14 cellular contexts compared by ENCODE assay signal in the genomic region with DNA sequence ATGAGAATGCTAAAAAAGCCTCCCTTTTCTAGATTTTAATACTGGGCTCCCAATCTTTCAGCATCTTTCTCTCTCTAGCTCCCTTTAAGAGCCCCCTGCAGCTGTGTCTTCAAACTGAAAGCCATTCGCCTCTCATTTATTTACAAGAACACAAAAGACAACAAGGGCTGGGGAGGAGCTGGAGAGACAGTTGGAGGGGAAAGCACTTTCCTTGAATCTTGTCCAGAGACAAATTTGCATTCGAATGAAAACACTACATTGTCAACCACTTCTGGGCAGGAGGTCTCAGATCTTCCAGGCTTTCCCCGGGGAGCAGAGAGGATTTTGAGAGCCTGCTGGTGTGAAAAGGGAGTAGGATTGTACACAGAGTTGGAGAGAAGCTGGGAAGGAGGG.
DNase-seq lines count a peak whose midpoint lies in the region; ATAC-seq and TF ChIP-seq lines count a peak whose summit lies in the region.
"Had no signal": no experiment of that assay in that cellular context is flagged by ENCODE, and none has a peak within 500 bp of the region (broad histone marks: within the 10 kb centered on the region; RNA-seq: fewer than 3 reads in every experiment).

No MANE protein-coding gene starts in this region.

- no peaks in the 10 kb centered on the region for H3K9me3 ChIP-seq in HUES6 (ENCODE audit: control insufficient read depth, insufficient read depth, low read depth, low read length)
- H3K9me3 ChIP-seq in PC-3 (ENCODE audit: low read length): no peaks in the 10 kb centered on the region
- H3K9me3 ChIP-seq: heart left ventricle had no signal

- TF ChIP-seq CTCF in PC-3 (conservative IDR thresholded peaks at IDR 0.05; ENCODE audit: low read depth, low read length): no peak

- peak overlapping the region; percentile 82; the same call in 1 of the 2 replicates for H3K4me2 ChIP-seq in PC-3 (ENCODE audit: low read length)
- H3K4me2 ChIP-seq: BLaER1 had no signal

- ATAC-seq in PC-3 (no peak), GM19395 (IDR thresholded peaks at IDR 0.05; ENCODE audit: unreplicated experiment) (no peak)
- ATAC-seq: activated CD4-positive, CD25-positive, alpha-beta regulatory T cell treated with anti-CD3 and anti-CD28 coated beads, Interleukin-2, amount 50 U/mL, for 24 hours; heart left ventricle had no signal

- H3K9ac ChIP-seq in HUES6 (ENCODE audit: low read length): no peak overlapping the region
- no peak overlapping the region for H3K9ac ChIP-seq in PC-3 (ENCODE audit: low read length)
- H3K9ac ChIP-seq: BLaER1 had no signal

- H3K4me1 ChIP-seq in HUES6 (ENCODE audit: control insufficient read depth, insufficient read depth, low read length) (peaks cover 13% of the 10 kb centered on the region), PC-3 (ENCODE audit: insufficient read depth, low read length) (peaks cover 24% of the 10 kb centered on the region)
- H3K4me1 ChIP-seq: BLaER1 had no signal

- H3K36me3 ChIP-seq in HUES6 (ENCODE audit: control insufficient read depth, insufficient read depth, low read length) (no peaks in the 10 kb centered on the region), PC-3 (ENCODE audit: low read depth, low read length) (no peaks in the 10 kb centered on the region)
- H3K36me3 ChIP-seq: BLaER1, heart left ventricle had no signal

- no peaks in the 10 kb centered on the region for H3F3A ChIP-seq in PC-3 (ENCODE audit: low read length, unreplicated experiment)

- no peak for DNase-seq in PC-3
- DNase-seq in head of caudate nucleus: peak in 36 of 42 donors; percentile 14 to 87 (median 66)
- peak in 49 of 56 donors; percentile 6 to 82 (median 56) for DNase-seq in nucleus accumbens (lab: John Stamatoyannopoulos, UW)
- DNase-seq in glomerular visceral epithelial cell (ENCODE audit: extremely low spot score): no peak
- DNase-seq in HUDEP-2 (lab: John Stamatoyannopoulos, UW; ENCODE audit: unreplicated experiment in 76 of 76): no peak
- no peak for DNase-seq in NCI-H128 (lab: John Stamatoyannopoulos, UW; ENCODE audit: unreplicated experiment)
- DNase-seq: effector memory CD4-positive, alpha-beta T cell; heart left ventricle; NCI-H1048; OCI-M1 had no signal

- POLR2A ChIA-PET in PC-3 (lab: Charles Lee; ENCODE audit: unreplicated experiment): no interaction called here

- no peak overlapping the region for H2AFZ ChIP-seq in PC-3 (ENCODE audit: low read length)

- H3K4me3 ChIP-seq in HUES6 (ENCODE audit: low read depth, low read length) (peak overlapping the region; percentile 70), PC-3 (ENCODE audit: low read length) (peak overlapping the region; percentile 60; the same call in 1 of the 2 replicates)
- H3K4me3 ChIP-seq: BLaER1 had no signal

- H3K79me2 ChIP-seq in PC-3 (ENCODE audit: low read length): no peaks in the 10 kb centered on the region

- no peaks in the 10 kb centered on the region for H4K20me1 ChIP-seq in PC-3 (ENCODE audit: low read length)
- H4K20me1 ChIP-seq: BLaER1 had no signal

- BruUV-seq in PC-3 (replicated peaks; lab: Mats Ljungman, UMichigan): no TSS peak

- H3K27me3 ChIP-seq in HUES6 (ENCODE audit: control insufficient read depth, insufficient read depth, low read length): peaks cover 73% of the 10 kb centered on the region
- peaks cover 54% of the 10 kb centered on the region for H3K27me3 ChIP-seq in PC-3 (ENCODE audit: low read length)
- H3K27me3 ChIP-seq: BLaER1 had no signal

- no peak overlapping the region for H3K27ac ChIP-seq in HUES6 (ENCODE audit: low read depth, low read length)
- H3K27ac ChIP-seq in PC-3 (ENCODE audit: low read length): no peak overlapping the region
- H3K27ac ChIP-seq: BLaER1, heart left ventricle had no signal

- intact Hi-C loops in PC-3 (cut with micrococcal nuclease) (loop anchor here (10.0 kb wide), 1 partner anchor 91 kb away; no protein-coding TSS in a partner anchor), head of caudate nucleus (cut with DNase I) (loop anchor here (10.0 kb wide), 2 partner anchors 109 to 229 kb away; no protein-coding TSS in a partner anchor)

- no peaks in the 10 kb centered on the region for H3K9me2 ChIP-seq in PC-3 (replicated peaks; ENCODE audit: low read length)

- CTCF ChIA-PET in PC-3 (lab: Charles Lee): no interaction called here

Comparison
In these comparisons a context has a peak if more than half of its experiments do, and no peak if none do; other contexts are left out.
1. DNase-seq: peak in head of caudate nucleus (36 of 42) and nucleus accumbens (49 of 56); none in PC-3 (single experiment), glomerular visceral epithelial cell (single experiment), HUDEP-2 (0 of 76) and NCI-H128 (single experiment).